Comparison of ENCODE assay signal across 28 cellular contexts in genomic region chr7:152505606-152506005, GRCh38.
"Had no signal": no experiment of that assay in that cellular context is flagged by ENCODE, and none has a peak within 500 bp of the region (broad histone marks: within the 10 kb centered on the region; RNA-seq: fewer than 3 reads in every experiment).

No MANE protein-coding gene starts in this region.

- H3K4me3 ChIP-seq: ascending aorta, breast epithelium, esophagus muscularis mucosa, gastrocnemius medialis, heart left ventricle had no signal

- FAIRE-seq: colon had no signal

- H3K9me3 ChIP-seq: ascending aorta, esophagus muscularis mucosa, gastrocnemius medialis, heart left ventricle had no signal

- H3K36me3 ChIP-seq: ascending aorta, breast epithelium, esophagus muscularis mucosa, gastrocnemius medialis, heart left ventricle had no signal

- H3K4me1 ChIP-seq: ascending aorta, breast epithelium, esophagus muscularis mucosa, foreskin keratinocyte, gastrocnemius medialis, heart left ventricle had no signal

- H3K27me3 ChIP-seq: ascending aorta, breast epithelium, esophagus muscularis mucosa, foreskin keratinocyte, gastrocnemius medialis, heart left ventricle had no signal

- ATAC-seq: activated CD4-positive, CD25-positive, alpha-beta regulatory T cell treated with anti-CD3 and anti-CD28 coated beads, Interleukin-2, amount 50 U/mL, for 24 hours; activated naive CD4-positive, alpha-beta T cell treated with anti-CD3 and anti-CD28 coated beads, Interleukin-2, amount 50 U/mL, for 72 hours; activated T-cell treated with anti-CD3 and anti-CD28 coated beads, Interleukin-2, amount 50 U/mL, for 72 hours; effector memory CD8-positive, alpha-beta T cell; foreskin keratinocyte; gastrocnemius medialis; heart left ventricle; WTC11 had no signal

- DNase-seq: activated CD4-positive, alpha-beta memory T cell treated with anti-CD3 and anti-CD28 coated beads, Interleukin-2, amount 10 ng/mL, durations not matched to agents 7 days and 5 days; activated CD4-positive, alpha-beta T cell treated with anti-CD3 and anti-CD28 coated beads for 48 hours; activated CD8-positive, alpha-beta memory T cell treated with anti-CD3 and anti-CD28 coated beads, Interleukin-2, amount 50 U/mL, for 48 hours; activated gamma-delta T cell; activated naive CD4-positive, alpha-beta T cell; activated naive CD4-positive, alpha-beta T cell treated with anti-CD3 and anti-CD28 coated beads, Interleukin-2, amount 10 ng/mL, durations not matched to agents 7 days and 5 days; activated naive CD8-positive, alpha-beta T cell treated with anti-CD3 and anti-CD28 coated beads, Interleukin-2, amount 10 ng/mL, durations not matched to agents 7 days and 5 days; activated T-cell treated with anti-CD3 and anti-CD28 coated beads for 4 hours; activated T-cell treated with anti-CD3 and anti-CD28 coated beads, Interleukin-2, amount 50 U/mL, for 24 hours; activated T-cell treated with anti-CD3 and anti-CD28 coated beads, Interleukin-2, amount 50 U/mL, for 72 hours; cortex of kidney; dermis blood vessel endothelial cell; effector CD4-positive, alpha-beta T cell; effector memory CD8-positive, alpha-beta T cell; erythroblast; foreskin keratinocyte; gastrocnemius medialis; glutamatergic neuron; heart left ventricle; T-helper 1 cell; T-helper 2 cell had no signal

- H3K27ac ChIP-seq: ascending aorta, esophagus muscularis mucosa, foreskin keratinocyte, gastrocnemius medialis, heart left ventricle had no signal
